1 cellular context compared by ENCODE assay signal in genomic region chr2:6846967-6847695, GRCh38.
TF ChIP-seq lines count a peak whose summit lies in the region.

No MANE protein-coding gene starts in this region.

TF ChIP-seq in K562, 482 proteins besides CTCF, POLR2A, EP300 and RAD21 (continued from another document and continues in another):
- TF ChIP-seq, protein P1, sequence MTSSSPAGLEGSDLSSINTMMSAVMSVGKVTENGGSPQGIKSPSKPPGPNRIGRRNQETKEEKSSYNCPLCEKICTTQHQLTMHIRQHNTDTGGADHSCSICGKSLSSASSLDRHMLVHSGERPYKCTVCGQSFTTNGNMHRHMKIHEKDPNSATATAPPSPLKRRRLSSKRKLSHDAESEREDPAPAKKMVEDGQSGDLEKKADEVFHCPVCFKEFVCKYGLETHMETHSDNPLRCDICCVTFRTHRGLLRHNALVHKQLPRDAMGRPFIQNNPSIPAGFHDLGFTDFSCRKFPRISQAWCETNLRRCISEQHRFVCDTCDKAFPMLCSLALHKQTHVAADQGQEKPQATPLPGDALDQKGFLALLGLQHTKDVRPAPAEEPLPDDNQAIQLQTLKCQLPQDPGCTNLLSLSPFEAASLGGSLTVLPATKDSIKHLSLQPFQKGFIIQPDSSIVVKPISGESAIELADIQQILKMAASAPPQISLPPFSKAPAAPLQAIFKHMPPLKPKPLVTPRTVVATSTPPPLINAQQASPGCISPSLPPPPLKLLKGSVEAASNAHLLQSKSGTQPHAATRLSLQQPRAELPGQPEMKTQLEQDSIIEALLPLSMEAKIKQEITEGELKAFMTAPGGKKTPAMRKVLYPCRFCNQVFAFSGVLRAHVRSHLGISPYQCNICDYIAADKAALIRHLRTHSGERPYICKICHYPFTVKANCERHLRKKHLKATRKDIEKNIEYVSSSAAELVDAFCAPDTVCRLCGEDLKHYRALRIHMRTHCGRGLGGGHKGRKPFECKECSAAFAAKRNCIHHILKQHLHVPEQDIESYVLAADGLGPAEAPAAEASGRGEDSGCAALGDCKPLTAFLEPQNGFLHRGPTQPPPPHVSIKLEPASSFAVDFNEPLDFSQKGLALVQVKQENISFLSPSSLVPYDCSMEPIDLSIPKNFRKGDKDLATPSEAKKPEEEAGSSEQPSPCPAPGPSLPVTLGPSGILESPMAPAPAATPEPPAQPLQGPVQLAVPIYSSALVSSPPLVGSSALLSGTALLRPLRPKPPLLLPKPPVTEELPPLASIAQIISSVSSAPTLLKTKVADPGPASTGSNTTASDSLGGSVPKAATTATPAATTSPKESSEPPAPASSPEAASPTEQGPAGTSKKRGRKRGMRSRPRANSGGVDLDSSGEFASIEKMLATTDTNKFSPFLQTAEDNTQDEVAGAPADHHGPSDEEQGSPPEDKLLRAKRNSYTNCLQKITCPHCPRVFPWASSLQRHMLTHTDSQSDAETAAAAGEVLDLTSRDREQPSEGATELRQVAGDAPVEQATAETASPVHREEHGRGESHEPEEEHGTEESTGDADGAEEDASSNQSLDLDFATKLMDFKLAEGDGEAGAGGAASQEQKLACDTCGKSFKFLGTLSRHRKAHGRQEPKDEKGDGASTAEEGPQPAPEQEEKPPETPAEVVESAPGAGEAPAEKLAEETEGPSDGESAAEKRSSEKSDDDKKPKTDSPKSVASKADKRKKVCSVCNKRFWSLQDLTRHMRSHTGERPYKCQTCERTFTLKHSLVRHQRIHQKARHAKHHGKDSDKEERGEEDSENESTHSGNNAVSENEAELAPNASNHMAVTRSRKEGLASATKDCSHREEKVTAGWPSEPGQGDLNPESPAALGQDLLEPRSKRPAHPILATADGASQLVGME (CRISPR knock-in tag; IDR thresholded peaks at IDR 0.05): no peak
- peak; percentile 86 for TF ChIP-seq ZNF274 (IDR thresholded peaks at IDR 0.05; ENCODE audit: borderline replicate concordance, low read depth, low read length)
- peak; percentile 66; the same call in 1 of the 2 replicates for TF ChIP-seq JUND (IDR thresholded peaks at IDR 0.05; ENCODE audit: borderline replicate concordance, low read depth, low read length)
- peak; percentile 36; the same call in 1 of the 3 replicates for TF ChIP-seq JUND (tag; IDR thresholded peaks at IDR 0.05; ENCODE audit: borderline replicate concordance, low read depth, low read length)
- 0 out of 2 replicates have a peak, but pooled peaks have one; percentile 17 for TF ChIP-seq ZNF324 (CRISPR knock-in tag; IDR thresholded peaks at IDR 0.05)
- TF ChIP-seq BDP1 (IDR thresholded peaks at IDR 0.05; ENCODE audit: insufficient read depth, insufficient read length): no peak
- TF ChIP-seq PML (IDR thresholded peaks at IDR 0.05; ENCODE audit: low read length): peak; percentile 99
- no peak for TF ChIP-seq ZNF75A (CRISPR knock-in tag; IDR thresholded peaks at IDR 0.05)
- TF ChIP-seq ZNF57 (CRISPR knock-in tag; IDR thresholded peaks at IDR 0.05): no peak
- 0 out of 2 replicates have a peak, but pooled peaks have one; percentile 55 for TF ChIP-seq HLTF (IDR thresholded peaks at IDR 0.05)
- TF ChIP-seq ETS1 (conservative IDR thresholded peaks at IDR 0.05; ENCODE audit: control insufficient read depth, low read depth, low read length): peak; percentile 76
- TF ChIP-seq ATF1 (CRISPR knock-in tag; IDR thresholded peaks at IDR 0.05): no peak
- TF ChIP-seq ATF1 (tag; IDR thresholded peaks at IDR 0.05): peak; percentile 69
- no peak for TF ChIP-seq KAT2B (IDR thresholded peaks at IDR 0.05; ENCODE audit: low read depth, low read length)
- TF ChIP-seq MAFF (IDR thresholded peaks at IDR 0.05; ENCODE audit: low read length): no peak; the same call in 1 of the 2 replicates
- TF ChIP-seq SNIP1 (IDR thresholded peaks at IDR 0.05; ENCODE audit: low read depth): no peak
- no peak for TF ChIP-seq HNRNPK (IDR thresholded peaks at IDR 0.05; ENCODE audit: low read depth, low read length, poor library complexity, severe bottlenecking)
- TF ChIP-seq SETDB1 (IDR thresholded peaks at IDR 0.05; ENCODE audit: low read length): no peak
- TF ChIP-seq ZZZ3 (IDR thresholded peaks at IDR 0.05): no peak
- TF ChIP-seq ARID3B (CRISPR knock-in tag; IDR thresholded peaks at IDR 0.05; ENCODE audit: borderline replicate concordance): no peak
- TF ChIP-seq NRF1 (conservative IDR thresholded peaks at IDR 0.05 in 1 of 2, IDR thresholded peaks at IDR 0.05 in 1 of 2): peak in 1 of 2 experiments; percentile 22; a peak in 1 of 4 replicates
- TF ChIP-seq NONO (IDR thresholded peaks at IDR 0.05; ENCODE audit: low read depth in 2 of 2, low read length in 1 of 2): peak in 1 of 2 experiments; percentile 80; a peak in 2 of 4 replicates
- TF ChIP-seq, protein P2, sequence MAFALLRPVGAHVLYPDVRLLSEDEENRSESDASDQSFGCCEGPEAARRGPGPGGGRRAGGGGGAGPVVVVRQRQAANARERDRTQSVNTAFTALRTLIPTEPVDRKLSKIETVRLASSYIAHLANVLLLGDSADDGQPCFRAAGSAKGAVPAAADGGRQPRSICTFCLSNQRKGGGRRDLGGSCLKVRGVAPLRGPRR (CRISPR knock-in tag; IDR thresholded peaks at IDR 0.05): peak; percentile 78; the same call in 1 of the 2 replicates
- TF ChIP-seq PTBP1 (IDR thresholded peaks at IDR 0.05; ENCODE audit: low read depth, low read length): peak; percentile 77
- TF ChIP-seq, protein P3, sequence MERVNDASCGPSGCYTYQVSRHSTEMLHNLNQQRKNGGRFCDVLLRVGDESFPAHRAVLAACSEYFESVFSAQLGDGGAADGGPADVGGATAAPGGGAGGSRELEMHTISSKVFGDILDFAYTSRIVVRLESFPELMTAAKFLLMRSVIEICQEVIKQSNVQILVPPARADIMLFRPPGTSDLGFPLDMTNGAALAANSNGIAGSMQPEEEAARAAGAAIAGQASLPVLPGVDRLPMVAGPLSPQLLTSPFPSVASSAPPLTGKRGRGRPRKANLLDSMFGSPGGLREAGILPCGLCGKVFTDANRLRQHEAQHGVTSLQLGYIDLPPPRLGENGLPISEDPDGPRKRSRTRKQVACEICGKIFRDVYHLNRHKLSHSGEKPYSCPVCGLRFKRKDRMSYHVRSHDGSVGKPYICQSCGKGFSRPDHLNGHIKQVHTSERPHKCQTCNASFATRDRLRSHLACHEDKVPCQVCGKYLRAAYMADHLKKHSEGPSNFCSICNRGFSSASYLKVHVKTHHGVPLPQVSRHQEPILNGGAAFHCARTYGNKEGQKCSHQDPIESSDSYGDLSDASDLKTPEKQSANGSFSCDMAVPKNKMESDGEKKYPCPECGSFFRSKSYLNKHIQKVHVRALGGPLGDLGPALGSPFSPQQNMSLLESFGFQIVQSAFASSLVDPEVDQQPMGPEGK (CRISPR knock-in tag; IDR thresholded peaks at IDR 0.05; ENCODE audit: borderline replicate concordance): no peak
- no peak for TF ChIP-seq YBX1 (IDR thresholded peaks at IDR 0.05)
- no peak for TF ChIP-seq CREB3L1 (IDR thresholded peaks at IDR 0.05; ENCODE audit: borderline replicate concordance, low read depth)
- no peak for TF ChIP-seq HDAC6 (IDR thresholded peaks at IDR 0.05; ENCODE audit: low read depth, low read length)
- TF ChIP-seq BCLAF1 (IDR thresholded peaks at IDR 0.05; ENCODE audit: borderline replicate concordance in 1 of 2, control insufficient read depth in 1 of 2, low read depth in 2 of 2, low read length in 1 of 2): no peak
- TF ChIP-seq ZNF778 (CRISPR knock-in tag; IDR thresholded peaks at IDR 0.05): no peak
- TF ChIP-seq ELF1 (tag; IDR thresholded peaks at IDR 0.05): no peak
- TF ChIP-seq, protein P4, sequence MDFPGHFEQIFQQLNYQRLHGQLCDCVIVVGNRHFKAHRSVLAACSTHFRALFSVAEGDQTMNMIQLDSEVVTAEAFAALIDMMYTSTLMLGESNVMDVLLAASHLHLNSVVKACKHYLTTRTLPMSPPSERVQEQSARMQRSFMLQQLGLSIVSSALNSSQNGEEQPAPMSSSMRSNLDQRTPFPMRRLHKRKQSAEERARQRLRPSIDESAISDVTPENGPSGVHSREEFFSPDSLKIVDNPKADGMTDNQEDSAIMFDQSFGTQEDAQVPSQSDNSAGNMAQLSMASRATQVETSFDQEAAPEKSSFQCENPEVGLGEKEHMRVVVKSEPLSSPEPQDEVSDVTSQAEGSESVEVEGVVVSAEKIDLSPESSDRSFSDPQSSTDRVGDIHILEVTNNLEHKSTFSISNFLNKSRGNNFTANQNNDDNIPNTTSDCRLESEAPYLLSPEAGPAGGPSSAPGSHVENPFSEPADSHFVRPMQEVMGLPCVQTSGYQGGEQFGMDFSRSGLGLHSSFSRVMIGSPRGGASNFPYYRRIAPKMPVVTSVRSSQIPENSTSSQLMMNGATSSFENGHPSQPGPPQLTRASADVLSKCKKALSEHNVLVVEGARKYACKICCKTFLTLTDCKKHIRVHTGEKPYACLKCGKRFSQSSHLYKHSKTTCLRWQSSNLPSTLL (IDR thresholded peaks at IDR 0.05): no peak
- no peak for TF ChIP-seq ESRRA (IDR thresholded peaks at IDR 0.05; ENCODE audit: borderline replicate concordance, low read depth)
- no peak for TF ChIP-seq SLC30A9 (CRISPR knock-in tag; IDR thresholded peaks at IDR 0.05)
- peak; percentile 100 for TF ChIP-seq TCF3 (CRISPR knock-in tag; IDR thresholded peaks at IDR 0.05)
- peak; percentile 98 for TF ChIP-seq CCNT2 (IDR thresholded peaks at IDR 0.05; ENCODE audit: borderline replicate concordance, extremely low read depth, insufficient read length, low read depth, low read length)
- no peak for TF ChIP-seq NFRKB (IDR thresholded peaks at IDR 0.05; ENCODE audit: low read depth)
- no peak for TF ChIP-seq HSF4 (CRISPR knock-in tag; IDR thresholded peaks at IDR 0.05; ENCODE audit: borderline replicate concordance)
- peak in 1 of 2 experiments; percentile 63; a peak in 2 of 4 replicates for TF ChIP-seq MAZ (CRISPR knock-in tag; conservative IDR thresholded peaks at IDR 0.05 in 1 of 2, IDR thresholded peaks at IDR 0.05 in 1 of 2)
- TF ChIP-seq ETV5 (CRISPR knock-in tag; IDR thresholded peaks at IDR 0.05; ENCODE audit: low read depth): peak; percentile 42; the same call in 1 of the 2 replicates
- no peak for TF ChIP-seq SREBF1 (IDR thresholded peaks at IDR 0.05; ENCODE audit: borderline replicate concordance, low read depth, low read length)
- peak; percentile 74 for TF ChIP-seq CREM (IDR thresholded peaks at IDR 0.05; ENCODE audit: low read depth)
